In the genomic region with DNA sequence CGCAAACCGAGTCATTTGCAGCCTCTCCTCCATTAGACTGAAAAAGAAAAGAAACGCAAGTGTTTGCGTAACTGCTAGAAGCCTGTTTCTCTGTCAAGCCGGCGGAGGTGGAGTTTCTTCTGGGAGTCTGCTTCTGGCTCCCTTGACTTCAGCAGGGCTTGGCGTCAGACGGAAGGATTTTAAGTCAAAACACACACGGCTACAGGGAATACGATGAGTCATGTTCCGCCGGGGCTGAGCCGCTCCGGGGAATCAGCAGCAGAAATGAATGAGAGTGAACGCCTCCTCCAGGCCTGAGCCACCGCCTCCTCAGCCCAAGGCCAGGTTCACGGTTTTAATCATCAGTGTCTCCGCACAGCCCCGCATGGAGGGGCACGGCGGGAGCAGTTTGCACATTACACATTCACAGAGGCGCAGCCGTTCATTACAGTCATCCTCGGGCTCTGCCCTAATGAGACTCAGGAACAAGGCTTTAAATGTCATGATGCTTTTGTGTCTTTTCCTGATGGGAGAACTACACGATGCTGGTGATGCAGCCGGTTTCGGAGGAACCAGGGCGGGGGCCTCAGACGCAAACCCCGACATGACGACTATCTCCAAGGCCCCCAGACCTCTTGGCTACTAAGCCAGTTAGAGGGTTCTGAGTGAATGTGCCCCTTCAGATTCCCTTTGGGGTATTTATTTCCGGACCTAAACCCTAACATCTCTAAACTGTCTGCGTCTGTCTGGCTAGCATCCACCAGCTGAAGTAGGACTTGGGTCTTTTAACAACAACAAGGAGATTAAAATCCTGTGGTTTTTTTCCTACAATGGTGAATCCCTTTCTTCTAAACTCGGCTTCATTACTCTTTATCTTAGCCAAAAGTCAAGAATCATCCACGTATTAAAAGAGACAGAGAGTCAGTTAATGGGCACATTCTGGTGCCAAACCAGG, we compare ENCODE assay signal across 8 cellular contexts. TPM values are rescaled to one million over a fixed set of nuclear protein-coding genes. Genes with fewer than 3 reads are reported as not detected.
DNase-seq lines count a peak whose midpoint lies in the region; ATAC-seq and TF ChIP-seq lines count a peak whose summit lies in the region.

No MANE protein-coding gene starts in this region.

- no peak overlapping the region for H3K27ac Mint-ChIP-seq in activated naive CD8-positive, alpha-beta T cell treated with anti-CD3 and anti-CD28 coated beads for 36 hours

- DNase-seq in AG08395 (ENCODE audit: low spot score) (peak; percentile 97), T1000 (lab: John Stamatoyannopoulos, UW) (peak; percentile 76), globus pallidus (ENCODE audit: low spot score) (peak; percentile 66), non-pigmented ciliary epithelial cell (ENCODE audit: low read depth) (peak; percentile 96)
- no peak for DNase-seq in activated naive CD8-positive, alpha-beta T cell treated with anti-CD3 and anti-CD28 coated beads for 36 hours
- DNase-seq in activated effector memory CD4-positive, alpha-beta T cell treated with anti-CD3 and anti-CD28 coated beads, Interleukin-2, amount 50 U/mL, for 16 hours: no peak

- H3K4me3 Mint-ChIP-seq in activated naive CD8-positive, alpha-beta T cell treated with anti-CD3 and anti-CD28 coated beads for 36 hours: no peak overlapping the region

- H3K36me3 Mint-ChIP-seq in activated naive CD8-positive, alpha-beta T cell treated with anti-CD3 and anti-CD28 coated beads for 36 hours: no peaks in the 10 kb centered on the region

- no peak; the same call in 1 of the 2 replicates for TF ChIP-seq RAD21 in Ishikawa (IDR thresholded peaks at IDR 0.05; ENCODE audit: low read depth)

- no peak for TF ChIP-seq EP300 in Ishikawa (IDR thresholded peaks at IDR 0.05; ENCODE audit: borderline replicate concordance)

- no peaks in the 10 kb centered on the region for H3K9me3 Mint-ChIP-seq in activated naive CD8-positive, alpha-beta T cell treated with anti-CD3 and anti-CD28 coated beads for 36 hours

- H3K27me3 Mint-ChIP-seq in activated naive CD8-positive, alpha-beta T cell treated with anti-CD3 and anti-CD28 coated beads for 36 hours: peaks cover 54% of the 10 kb centered on the region

- ATAC-seq in activated CD4-positive, CD25-positive, alpha-beta regulatory T cell treated with anti-CD3 and anti-CD28 coated beads, Interleukin-2, amount 50 U/mL, for 24 hours: no peak

- peaks cover 2% of the 10 kb centered on the region for H3K4me1 Mint-ChIP-seq in activated naive CD8-positive, alpha-beta T cell treated with anti-CD3 and anti-CD28 coated beads for 36 hours

TF ChIP-seq in Ishikawa, 13 proteins besides CTCF, POLR2A, EP300 and RAD21:
- TF ChIP-seq NFIC (IDR thresholded peaks at IDR 0.05) (no peak), TCF12 (IDR thresholded peaks at IDR 0.05; ENCODE audit: low read depth) (no peak), FOXM1 (IDR thresholded peaks at IDR 0.05; ENCODE audit: borderline replicate concordance, low read depth) (peak; percentile 45; the same call in 1 of the 2 replicates), ZBTB7A (IDR thresholded peaks at IDR 0.05; ENCODE audit: low read depth) (no peak), YY1 (IDR thresholded peaks at IDR 0.05; ENCODE audit: low read depth) (no peak), TEAD4 (IDR thresholded peaks at IDR 0.05) (no peak), TAF1 (IDR thresholded peaks at IDR 0.05; ENCODE audit: low read depth) (no peak), CEBPB (IDR thresholded peaks at IDR 0.05) (peak; percentile 74), EGR1 (IDR thresholded peaks at IDR 0.05) (no peak), CREB1 (IDR thresholded peaks at IDR 0.05; ENCODE audit: low read depth) (0 out of 2 replicates have a peak, but pooled peaks have one; percentile 18)
- TF ChIP-seq, protein P1, sequence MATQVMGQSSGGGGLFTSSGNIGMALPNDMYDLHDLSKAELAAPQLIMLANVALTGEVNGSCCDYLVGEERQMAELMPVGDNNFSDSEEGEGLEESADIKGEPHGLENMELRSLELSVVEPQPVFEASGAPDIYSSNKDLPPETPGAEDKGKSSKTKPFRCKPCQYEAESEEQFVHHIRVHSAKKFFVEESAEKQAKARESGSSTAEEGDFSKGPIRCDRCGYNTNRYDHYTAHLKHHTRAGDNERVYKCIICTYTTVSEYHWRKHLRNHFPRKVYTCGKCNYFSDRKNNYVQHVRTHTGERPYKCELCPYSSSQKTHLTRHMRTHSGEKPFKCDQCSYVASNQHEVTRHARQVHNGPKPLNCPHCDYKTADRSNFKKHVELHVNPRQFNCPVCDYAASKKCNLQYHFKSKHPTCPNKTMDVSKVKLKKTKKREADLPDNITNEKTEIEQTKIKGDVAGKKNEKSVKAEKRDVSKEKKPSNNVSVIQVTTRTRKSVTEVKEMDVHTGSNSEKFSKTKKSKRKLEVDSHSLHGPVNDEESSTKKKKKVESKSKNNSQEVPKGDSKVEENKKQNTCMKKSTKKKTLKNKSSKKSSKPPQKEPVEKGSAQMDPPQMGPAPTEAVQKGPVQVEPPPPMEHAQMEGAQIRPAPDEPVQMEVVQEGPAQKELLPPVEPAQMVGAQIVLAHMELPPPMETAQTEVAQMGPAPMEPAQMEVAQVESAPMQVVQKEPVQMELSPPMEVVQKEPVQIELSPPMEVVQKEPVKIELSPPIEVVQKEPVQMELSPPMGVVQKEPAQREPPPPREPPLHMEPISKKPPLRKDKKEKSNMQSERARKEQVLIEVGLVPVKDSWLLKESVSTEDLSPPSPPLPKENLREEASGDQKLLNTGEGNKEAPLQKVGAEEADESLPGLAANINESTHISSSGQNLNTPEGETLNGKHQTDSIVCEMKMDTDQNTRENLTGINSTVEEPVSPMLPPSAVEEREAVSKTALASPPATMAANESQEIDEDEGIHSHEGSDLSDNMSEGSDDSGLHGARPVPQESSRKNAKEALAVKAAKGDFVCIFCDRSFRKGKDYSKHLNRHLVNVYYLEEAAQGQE (IDR thresholded peaks at IDR 0.05; ENCODE audit: low read depth): no peak
- TF ChIP-seq, protein P2, sequence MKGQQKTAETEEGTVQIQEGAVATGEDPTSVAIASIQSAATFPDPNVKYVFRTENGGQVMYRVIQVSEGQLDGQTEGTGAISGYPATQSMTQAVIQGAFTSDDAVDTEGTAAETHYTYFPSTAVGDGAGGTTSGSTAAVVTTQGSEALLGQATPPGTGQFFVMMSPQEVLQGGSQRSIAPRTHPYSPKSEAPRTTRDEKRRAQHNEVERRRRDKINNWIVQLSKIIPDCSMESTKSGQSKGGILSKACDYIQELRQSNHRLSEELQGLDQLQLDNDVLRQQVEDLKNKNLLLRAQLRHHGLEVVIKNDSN (IDR thresholded peaks at IDR 0.05): no peak
- TF ChIP-seq, protein P3, sequence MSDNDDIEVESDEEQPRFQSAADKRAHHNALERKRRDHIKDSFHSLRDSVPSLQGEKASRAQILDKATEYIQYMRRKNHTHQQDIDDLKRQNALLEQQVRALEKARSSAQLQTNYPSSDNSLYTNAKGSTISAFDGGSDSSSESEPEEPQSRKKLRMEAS (IDR thresholded peaks at IDR 0.05): no peak

RNA-seq across cellular contexts. Expression of a gene that starts 11.1 kb away (rescaled TPM):
- not detected for total RNA-seq in activated naive CD8-positive, alpha-beta T cell treated with anti-CD3 and anti-CD28 coated beads for 36 hours

Comparison
In these comparisons a context has a peak if more than half of its experiments do, and no peak if none do; other contexts are left out.
1. DNase-seq: peak in AG08395 (single experiment), T1000 (single experiment), globus pallidus (single experiment) and non-pigmented ciliary epithelial cell (single experiment); none in activated naive CD8-positive, alpha-beta T cell treated with anti-CD3 and anti-CD28 coated beads for 36 hours (single experiment) and activated effector memory CD4-positive, alpha-beta T cell treated with anti-CD3 and anti-CD28 coated beads, Interleukin-2, amount 50 U/mL, for 16 hours (single experiment).